2 cellular contexts compared by ENCODE assay signal in the genomic region with DNA sequence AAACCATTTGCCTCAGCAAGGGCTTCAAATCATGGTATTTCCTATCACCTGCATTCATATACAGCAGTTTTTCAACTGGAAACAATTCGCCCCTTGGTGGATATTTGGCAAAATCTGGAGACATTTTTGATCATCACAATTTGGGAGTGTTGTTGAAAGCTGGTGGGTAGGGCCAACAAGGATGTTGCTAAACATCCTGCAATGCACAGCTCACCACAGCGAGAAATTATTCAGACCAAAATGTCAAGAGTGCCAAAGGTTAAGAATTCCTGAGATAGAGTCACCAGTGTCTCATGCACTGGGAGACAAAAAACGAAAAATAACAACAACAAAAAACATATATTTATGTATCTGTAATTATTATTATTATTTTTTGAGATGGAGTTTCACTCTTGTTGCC.
TF ChIP-seq lines count a peak whose summit lies in the region.

No MANE protein-coding gene starts in this region.

TF ChIP-seq in SK-N-SH, 30 proteins besides CTCF, POLR2A, EP300 and RAD21:
- no peak for TF ChIP-seq POLR2AphosphoS5 (IDR thresholded peaks at IDR 0.05; ENCODE audit: low read depth, low read length)
- no peak for TF ChIP-seq SIN3A (IDR thresholded peaks at IDR 0.05; ENCODE audit: borderline replicate concordance, low read depth, low read length)
- TF ChIP-seq ELF1 (IDR thresholded peaks at IDR 0.05) = no peak
- no peak for TF ChIP-seq NFIC (IDR thresholded peaks at IDR 0.05; ENCODE audit: borderline replicate concordance)
- TF ChIP-seq NRF1 (IDR thresholded peaks at IDR 0.05; ENCODE audit: low read depth, low read length) = no peak
- no peak for TF ChIP-seq IRF3 (IDR thresholded peaks at IDR 0.05; ENCODE audit: low read depth, low read length)
- TF ChIP-seq CHD2 (IDR thresholded peaks at IDR 0.05; ENCODE audit: low read length, partially characterized antibody) = no peak
- TF ChIP-seq TEAD4 (IDR thresholded peaks at IDR 0.05; ENCODE audit: borderline replicate concordance, insufficient read depth) = no peak
- no peak for TF ChIP-seq FOXM1 (IDR thresholded peaks at IDR 0.05; ENCODE audit: low read depth)
- no peak for TF ChIP-seq GABPA (IDR thresholded peaks at IDR 0.05; ENCODE audit: low read depth)
- no peak for TF ChIP-seq GATA2 (CRISPR knock-in tag; IDR thresholded peaks at IDR 0.05)

TF ChIP-seq in SK-N-SH treated with all-trans-retinoic acid at 6 μM for 48 hours, 23 proteins besides CTCF, POLR2A, EP300 and RAD21:
- TF ChIP-seq SNAI2 (CRISPR knock-in tag; IDR thresholded peaks at IDR 0.05) = no peak
- TF ChIP-seq RARB (CRISPR knock-in tag; IDR thresholded peaks at IDR 0.05) = no peak
- no peak for TF ChIP-seq BACH2 (CRISPR knock-in tag; IDR thresholded peaks at IDR 0.05; ENCODE audit: borderline replicate concordance)
- TF ChIP-seq, protein P1, sequence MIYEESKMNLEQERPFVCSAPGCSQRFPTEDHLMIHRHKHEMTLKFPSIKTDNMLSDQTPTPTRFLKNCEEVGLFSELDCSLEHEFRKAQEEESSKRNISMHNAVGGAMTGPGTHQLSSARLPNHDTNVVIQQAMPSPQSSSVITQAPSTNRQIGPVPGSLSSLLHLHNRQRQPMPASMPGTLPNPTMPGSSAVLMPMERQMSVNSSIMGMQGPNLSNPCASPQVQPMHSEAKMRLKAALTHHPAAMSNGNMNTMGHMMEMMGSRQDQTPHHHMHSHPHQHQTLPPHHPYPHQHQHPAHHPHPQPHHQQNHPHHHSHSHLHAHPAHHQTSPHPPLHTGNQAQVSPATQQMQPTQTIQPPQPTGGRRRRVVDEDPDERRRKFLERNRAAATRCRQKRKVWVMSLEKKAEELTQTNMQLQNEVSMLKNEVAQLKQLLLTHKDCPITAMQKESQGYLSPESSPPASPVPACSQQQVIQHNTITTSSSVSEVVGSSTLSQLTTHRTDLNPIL (CRISPR knock-in tag; IDR thresholded peaks at IDR 0.05; ENCODE audit: low read depth) = no peak
- TF ChIP-seq ZNF70 (CRISPR knock-in tag; IDR thresholded peaks at IDR 0.05) = no peak
- TF ChIP-seq ZNF8 (CRISPR knock-in tag; IDR thresholded peaks at IDR 0.05) = no peak
- no peak for TF ChIP-seq TCF4 (CRISPR knock-in tag; IDR thresholded peaks at IDR 0.05; ENCODE audit: borderline replicate concordance)
- TF ChIP-seq GLIS3 (CRISPR knock-in tag; IDR thresholded peaks at IDR 0.05) = no peak
- no peak for TF ChIP-seq ZC3H10 (CRISPR knock-in tag; IDR thresholded peaks at IDR 0.05)
- TF ChIP-seq PPARA (CRISPR knock-in tag; IDR thresholded peaks at IDR 0.05; ENCODE audit: borderline replicate concordance) = no peak
- TF ChIP-seq, protein P2, sequence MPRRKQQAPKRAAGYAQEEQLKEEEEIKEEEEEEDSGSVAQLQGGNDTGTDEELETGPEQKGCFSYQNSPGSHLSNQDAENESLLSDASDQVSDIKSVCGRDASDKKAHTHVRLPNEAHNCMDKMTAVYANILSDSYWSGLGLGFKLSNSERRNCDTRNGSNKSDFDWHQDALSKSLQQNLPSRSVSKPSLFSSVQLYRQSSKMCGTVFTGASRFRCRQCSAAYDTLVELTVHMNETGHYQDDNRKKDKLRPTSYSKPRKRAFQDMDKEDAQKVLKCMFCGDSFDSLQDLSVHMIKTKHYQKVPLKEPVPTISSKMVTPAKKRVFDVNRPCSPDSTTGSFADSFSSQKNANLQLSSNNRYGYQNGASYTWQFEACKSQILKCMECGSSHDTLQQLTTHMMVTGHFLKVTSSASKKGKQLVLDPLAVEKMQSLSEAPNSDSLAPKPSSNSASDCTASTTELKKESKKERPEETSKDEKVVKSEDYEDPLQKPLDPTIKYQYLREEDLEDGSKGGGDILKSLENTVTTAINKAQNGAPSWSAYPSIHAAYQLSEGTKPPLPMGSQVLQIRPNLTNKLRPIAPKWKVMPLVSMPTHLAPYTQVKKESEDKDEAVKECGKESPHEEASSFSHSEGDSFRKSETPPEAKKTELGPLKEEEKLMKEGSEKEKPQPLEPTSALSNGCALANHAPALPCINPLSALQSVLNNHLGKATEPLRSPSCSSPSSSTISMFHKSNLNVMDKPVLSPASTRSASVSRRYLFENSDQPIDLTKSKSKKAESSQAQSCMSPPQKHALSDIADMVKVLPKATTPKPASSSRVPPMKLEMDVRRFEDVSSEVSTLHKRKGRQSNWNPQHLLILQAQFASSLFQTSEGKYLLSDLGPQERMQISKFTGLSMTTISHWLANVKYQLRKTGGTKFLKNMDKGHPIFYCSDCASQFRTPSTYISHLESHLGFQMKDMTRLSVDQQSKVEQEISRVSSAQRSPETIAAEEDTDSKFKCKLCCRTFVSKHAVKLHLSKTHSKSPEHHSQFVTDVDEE (CRISPR knock-in tag; IDR thresholded peaks at IDR 0.05) = no peak
- TF ChIP-seq ZNF565 (CRISPR knock-in tag; conservative IDR thresholded peaks at IDR 0.05; ENCODE audit: low read depth) = no peak
- no peak for TF ChIP-seq CSDC2 (CRISPR knock-in tag; IDR thresholded peaks at IDR 0.05)
- no peak for TF ChIP-seq ZFP3 (CRISPR knock-in tag; IDR thresholded peaks at IDR 0.05)
- no peak for TF ChIP-seq ARNTL (CRISPR knock-in tag; IDR thresholded peaks at IDR 0.05; ENCODE audit: borderline replicate concordance, low read depth)
- TF ChIP-seq ESRRG (CRISPR knock-in tag; IDR thresholded peaks at IDR 0.05) = no peak
- no peak for TF ChIP-seq ISL1 (CRISPR knock-in tag; IDR thresholded peaks at IDR 0.05)
- no peak for TF ChIP-seq OSR1 (CRISPR knock-in tag; IDR thresholded peaks at IDR 0.05)
- no peak for TF ChIP-seq POU6F1 (CRISPR knock-in tag; IDR thresholded peaks at IDR 0.05; ENCODE audit: borderline replicate concordance, low read depth)
- no peak for TF ChIP-seq TOX (CRISPR knock-in tag; IDR thresholded peaks at IDR 0.05; ENCODE audit: borderline replicate concordance)
